Comparison of ENCODE assay signal across 8 cellular contexts in genomic region chr2:36459725-36460137, GRCh38.
DNase-seq lines count a peak whose midpoint lies in the region; ATAC-seq, FAIRE-seq and TF ChIP-seq lines count a peak whose summit lies in the region.

No MANE protein-coding gene starts in this region.

- TF ChIP-seq CTCF in 22Rv1 (IDR thresholded peaks at IDR 0.05): peak; percentile 41
- peak; percentile 76 for TF ChIP-seq CTCF in SK-N-SH (IDR thresholded peaks at IDR 0.05)
- peak; percentile 54 for TF ChIP-seq CTCF in hepatocyte (IDR thresholded peaks at IDR 0.05; ENCODE audit: poor library complexity)
- TF ChIP-seq CTCF in tibial nerve (IDR thresholded peaks at IDR 0.05): no peak

- DNase-seq in HTR-8/SVneo (ENCODE audit: insufficient read length, low spot score) (peak; percentile 56), SK-N-SH (peak; percentile 14), hepatocyte (ENCODE audit: low spot score) (peak; percentile 78), tibial nerve (ENCODE audit: low spot score in 2 of 2) (no peak), aorta (no peak)
- DNase-seq in central memory CD4-positive, alpha-beta T cell: no peak

- no peak for TF ChIP-seq POLR2A in tibial nerve (IDR thresholded peaks at IDR 0.05)

- H3F3A ChIP-seq in SK-N-SH (replicated peaks; ENCODE audit: insufficient read depth): peaks cover 76% of the 10 kb centered on the region

- H3K27ac ChIP-seq in 22Rv1 (no peak overlapping the region), SK-N-SH (ENCODE audit: low read depth in 2 of 2, low read length in 1 of 2) (peak overlapping the region in 1 of 2 experiments; percentile 95; a peak in 3 of 4 replicates), hepatocyte (peak overlapping the region; percentile 84), tibial nerve (peak overlapping the region in 3 of 4 donors; percentile 9 to 38 (median 9)), aorta (ENCODE audit: low read depth in 1 of 2, low read length in 2 of 2) (peak overlapping the region in 1 of 2 donors; percentile 28)

- intact Hi-C loops in aorta (cut with DNase I): loop anchor here (5.0 kb wide), 2 partner anchors 97 to 102 kb away; partner anchors contain the start of gene CRIM1 (in 1 of the 2)

- 31% methylated on average over 2 of the region's 2 CpGs for WGBS in SK-N-SH (ENCODE audit: low lambda C conversion rate)
- WGBS in hepatocyte (ENCODE audit: low lambda C conversion rate, missing lambda C conversion rate): 42% methylated on average over 2 of the region's 2 CpGs
- WGBS in tibial nerve, 2 donors: 51 to 74% methylated on average over 2 of the region's 2 CpGs
- WGBS in aorta, 2 donors: 6 to 18% methylated on average over 2 of the region's 2 CpGs

- no peak for FAIRE-seq in HTR-8/SVneo (lab: Jason Lieb, UNC)

- TF ChIP-seq EP300 in SK-N-SH (IDR thresholded peaks at IDR 0.05; ENCODE audit: borderline replicate concordance in 1 of 2, low read depth in 1 of 2, low read length in 1 of 2) (no peak), tibial nerve (IDR thresholded peaks at IDR 0.05) (no peak)

- CTCF ChIA-PET in SK-N-SH (lab: Yijun Ruan, JAX): interaction anchor here (0.7 to 3.0 kb wide), 6 partner anchors 18 to 205 kb away, joined by 3 to 10 read pairs (median 4); no protein-coding TSS in a partner anchor

- H4K20me1 ChIP-seq in SK-N-SH (ENCODE audit: insufficient read depth): no peaks in the 10 kb centered on the region
- H4K20me1 ChIP-seq in hepatocyte (ENCODE audit: insufficient read depth, poor library complexity, severe bottlenecking): no peaks in the 10 kb centered on the region

- H2AFZ ChIP-seq in SK-N-SH (ENCODE audit: low read depth): no peak overlapping the region
- H2AFZ ChIP-seq in hepatocyte: no peak overlapping the region

- H3K9me2 ChIP-seq in SK-N-SH: no peaks in the 10 kb centered on the region
- H3K9me2 ChIP-seq in hepatocyte (replicated peaks; ENCODE audit: insufficient read depth): no peaks in the 10 kb centered on the region

- ATAC-seq in aorta (ENCODE audit: low FRiP score) (no peak), GM19397 (IDR thresholded peaks at IDR 0.05; ENCODE audit: unreplicated experiment) (no peak)

- H3K4me3 ChIP-seq in SK-N-SH (ENCODE audit: low read depth in 2 of 2, low read length in 1 of 2) (no peak overlapping the region), hepatocyte (no peak overlapping the region), tibial nerve (no peak overlapping the region), aorta (ENCODE audit: low read length in 2 of 2) (no peak overlapping the region)

- TF ChIP-seq RAD21 in SK-N-SH (IDR thresholded peaks at IDR 0.05; ENCODE audit: low read length): peak; percentile 61

- POLR2A ChIA-PET in SK-N-SH (lab: Yijun Ruan, JAX): no interaction called here

- peak overlapping the region; percentile 55 for H3K9ac ChIP-seq in SK-N-SH

- H3K79me2 ChIP-seq in SK-N-SH (ENCODE audit: insufficient read depth): peaks cover 97% of the 10 kb centered on the region
- H3K79me2 ChIP-seq in hepatocyte: no peaks in the 10 kb centered on the region

- H3K9me3 ChIP-seq in SK-N-SH (no peaks in the 10 kb centered on the region), hepatocyte (ENCODE audit: low read depth) (no peaks in the 10 kb centered on the region), tibial nerve (no peaks in the 10 kb centered on the region), aorta (ENCODE audit: control insufficient read depth, low read length) (no peaks in the 10 kb centered on the region)

- H3K4me2 ChIP-seq in SK-N-SH (0 out of 2 replicates have a peak overlapping the region, but pooled peaks have one; percentile 51), hepatocyte (no peak overlapping the region)

- H3K4me1 ChIP-seq in SK-N-SH (ENCODE audit: control insufficient read depth in 1 of 2, insufficient read depth in 2 of 2, low read depth in 1 of 2, low read length in 1 of 2): peaks cover 9 to 78% of the 10 kb centered on the region in 2 experiments; a peak in 3 of 4 replicates
- peaks cover 33% of the 10 kb centered on the region for H3K4me1 ChIP-seq in hepatocyte (ENCODE audit: insufficient read depth)
- H3K4me1 ChIP-seq in tibial nerve: peaks cover 0 to 67% (median 16%) of the 10 kb centered on the region in 4 donors
- peaks cover 14 to 18% of the 10 kb centered on the region in 2 donors for H3K4me1 ChIP-seq in aorta (ENCODE audit: control insufficient read depth in 1 of 2, insufficient read depth in 2 of 2, low read length in 2 of 2)

- H3K36me3 ChIP-seq in SK-N-SH (replicated peaks in 1 of 2; ENCODE audit: control insufficient read depth in 1 of 2, insufficient read depth in 2 of 2, low read length in 1 of 2) (peaks cover 28% of the 10 kb centered on the region in 2 experiments), hepatocyte (replicated peaks; ENCODE audit: insufficient read depth, low read depth) (no peaks in the 10 kb centered on the region), tibial nerve (peaks cover 0 to 27% (median 0%) of the 10 kb centered on the region in 3 donors), aorta (ENCODE audit: control insufficient read depth in 1 of 2, insufficient read depth in 2 of 2, low read length in 1 of 2) (peaks cover 0 to 5% of the 10 kb centered on the region in 2 donors)

- H3K27me3 ChIP-seq in SK-N-SH (ENCODE audit: insufficient read depth) (no peaks in the 10 kb centered on the region), hepatocyte (no peaks in the 10 kb centered on the region), tibial nerve (no peaks in the 10 kb centered on the region), aorta (ENCODE audit: control insufficient read depth in 1 of 2, insufficient read depth in 2 of 2, low read length in 1 of 2) (no peaks in the 10 kb centered on the region)

TF ChIP-seq in SK-N-SH, 30 proteins besides CTCF, POLR2A, EP300 and RAD21:
- peak; percentile 39 for TF ChIP-seq SMC3 (IDR thresholded peaks at IDR 0.05; ENCODE audit: low read depth, low read length)
- TF ChIP-seq MAX (IDR thresholded peaks at IDR 0.05; ENCODE audit: low read depth): 0 out of 2 replicates have a peak, but pooled peaks have one; percentile 21
- TF ChIP-seq SIN3A (IDR thresholded peaks at IDR 0.05; ENCODE audit: borderline replicate concordance, low read depth, low read length): peak; percentile 71; the same call in 1 of the 2 replicates
- TF ChIP-seq REST (IDR thresholded peaks at IDR 0.05; ENCODE audit: low read depth, low read length): 0 out of 2 replicates have a peak, but pooled peaks have one; percentile 9
- TF ChIP-seq JUND (IDR thresholded peaks at IDR 0.05): no peak
- peak; percentile 34 for TF ChIP-seq PBX3 (IDR thresholded peaks at IDR 0.05)

Comparison
In these comparisons a context has a peak if more than half of its experiments do, and no peak if none do; other contexts are left out.
1. CTCF ChIP-seq: peak in 22Rv1 (single experiment), SK-N-SH (single experiment) and hepatocyte (single experiment); none in tibial nerve (0 of 5).
2. DNase-seq: peak in HTR-8/SVneo (single experiment), SK-N-SH (single experiment) and hepatocyte (single experiment); none in tibial nerve (0 of 2), aorta (0 of 2) and central memory CD4-positive, alpha-beta T cell (single experiment).